ENCODE assay signal across 10 cellular contexts in the genomic region with DNA sequence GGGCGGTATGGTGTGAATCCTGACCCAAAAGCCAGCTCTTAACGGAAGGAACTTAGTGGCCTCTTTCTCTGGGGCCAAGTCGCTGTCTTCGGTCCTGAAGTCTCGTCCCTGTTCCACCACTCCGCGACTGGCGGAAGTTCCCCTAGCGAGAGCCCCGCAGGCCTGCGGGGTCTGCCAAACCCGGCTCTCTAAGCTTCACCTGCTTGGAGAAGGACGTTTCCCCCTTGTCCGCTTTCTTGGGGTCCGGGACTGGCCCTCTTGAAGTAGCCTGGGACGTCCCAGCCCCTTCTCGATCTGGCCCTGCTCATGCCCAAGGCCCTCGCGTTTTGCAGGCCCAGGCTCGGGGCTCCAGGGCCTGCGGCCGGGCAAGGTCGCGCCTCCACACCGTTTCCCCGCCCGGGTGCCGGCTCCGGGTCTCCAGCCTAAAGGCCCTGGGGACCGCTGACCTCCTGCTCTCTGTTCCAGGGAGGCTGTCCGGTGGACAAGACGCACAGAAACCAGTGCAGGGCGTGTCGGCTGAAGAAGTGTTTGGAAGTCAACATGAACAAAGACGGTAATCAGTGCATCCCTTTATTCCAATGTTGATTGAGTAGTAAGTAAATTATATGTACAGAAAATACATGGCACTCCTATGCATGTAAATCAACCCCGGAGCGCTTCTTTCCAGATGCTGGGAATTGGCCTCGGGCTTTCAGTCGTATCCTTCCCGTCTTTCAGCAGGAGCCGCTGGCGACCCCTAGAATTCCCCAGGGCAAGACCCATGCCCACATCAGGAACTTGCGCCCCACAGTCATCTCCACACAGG. TPM values are rescaled to one million over a fixed set of nuclear protein-coding genes. Genes with fewer than 3 reads are reported as not detected.
A peak's percentile ranks its signal among the peaks of the same experiment; 100 is the strongest.
DNase-seq lines count a peak whose midpoint lies in the region; ATAC-seq and TF ChIP-seq lines count a peak whose summit lies in the region.
"Had no signal": no experiment of that assay in that cellular context is flagged by ENCODE, and none has a peak within 500 bp of the region (broad histone marks: within the 10 kb centered on the region; RNA-seq: fewer than 3 reads in every experiment).

No MANE protein-coding gene starts in this region.

- ATAC-seq in Right ventricle myocardium inferior = no peak
- ATAC-seq in stimulated activated naive CD8-positive, alpha-beta T cell treated with anti-CD3 and anti-CD28 coated beads, Interleukin-15, amount 100 ng/mL, for 72 hours = peak; percentile 57
- no peak for ATAC-seq in HG02588 (IDR thresholded peaks at IDR 0.05; ENCODE audit: unreplicated experiment)
- ATAC-seq in HG03565 (IDR thresholded peaks at IDR 0.05; ENCODE audit: unreplicated experiment) = no peak

- no peak overlapping the region for H3K27ac Mint-ChIP-seq in activated naive CD8-positive, alpha-beta T cell
- H3K27ac Mint-ChIP-seq in stimulated activated naive CD8-positive, alpha-beta T cell treated with anti-CD3 and anti-CD28 coated beads, Interleukin-15, amount 100 ng/mL, for 72 hours = no peak overlapping the region

- H3K9me3 Mint-ChIP-seq in activated naive CD8-positive, alpha-beta T cell (ENCODE audit: low read depth) = peaks cover 4% of the 10 kb centered on the region
- H3K9me3 Mint-ChIP-seq in stimulated activated naive CD8-positive, alpha-beta T cell treated with anti-CD3 and anti-CD28 coated beads, Interleukin-15, amount 100 ng/mL, for 72 hours = no peaks in the 10 kb centered on the region

- DNase-seq in cardiac muscle cell (ENCODE audit: low read depth in 1 of 2, low spot score in 1 of 2) = peak; percentile 57 to 84
- no peak for DNase-seq in Right ventricle myocardium inferior (ENCODE audit: missing footprints)
- DNase-seq in iPS-NIHi11 (ENCODE audit: low spot score) = peak; percentile 64
- DNase-seq in stimulated activated naive CD8-positive, alpha-beta T cell treated with anti-CD3 and anti-CD28 coated beads, Interleukin-15, amount 100 ng/mL, for 72 hours = peak; percentile 31 to 48
- no peak for DNase-seq in HT-29 (ENCODE audit: low spot score)

- H3K27me3 Mint-ChIP-seq in activated naive CD8-positive, alpha-beta T cell = peaks cover 52% of the 10 kb centered on the region
- peaks cover 93% of the 10 kb centered on the region for H3K27me3 Mint-ChIP-seq in stimulated activated naive CD8-positive, alpha-beta T cell treated with anti-CD3 and anti-CD28 coated beads, Interleukin-15, amount 100 ng/mL, for 72 hours

- H3K36me3 ChIP-seq in cardiac muscle cell = no peaks in the 10 kb centered on the region
- H3K36me3 ChIP-seq: BLaER1 had no signal

- intact Hi-C loops in Right ventricle myocardium inferior (cut with DNase I) = loop anchor here (5.0 kb wide), 1 partner anchor 57 kb away; no protein-coding TSS in a partner anchor

- no peak overlapping the region for H3K4me3 ChIP-seq in cardiac muscle cell
- H3K4me3 ChIP-seq: BLaER1 had no signal

- H3K4me3 Mint-ChIP-seq in activated naive CD8-positive, alpha-beta T cell = peak overlapping the region; percentile 30
- peak overlapping the region in 1 of 2 donors; percentile 72 for H3K4me3 Mint-ChIP-seq in stimulated activated naive CD8-positive, alpha-beta T cell treated with anti-CD3 and anti-CD28 coated beads, Interleukin-15, amount 100 ng/mL, for 72 hours

- peaks cover 3% of the 10 kb centered on the region for H3K36me3 Mint-ChIP-seq in activated naive CD8-positive, alpha-beta T cell

- H3K27ac ChIP-seq in cardiac muscle cell = no peak overlapping the region
- H3K27ac ChIP-seq: BLaER1 had no signal

- peaks cover 24% of the 10 kb centered on the region for H3K4me1 Mint-ChIP-seq in activated naive CD8-positive, alpha-beta T cell (ENCODE audit: low read depth)
- H3K4me1 Mint-ChIP-seq in stimulated activated naive CD8-positive, alpha-beta T cell treated with anti-CD3 and anti-CD28 coated beads, Interleukin-15, amount 100 ng/mL, for 72 hours = peaks cover 47% of the 10 kb centered on the region

- no peaks in the 10 kb centered on the region for H3K9me3 ChIP-seq in cardiac muscle cell (ENCODE audit: low read depth)

- H3K27me3 ChIP-seq in cardiac muscle cell = peaks cover 100% of the 10 kb centered on the region

- TF ChIP-seq CTCF in cardiac muscle cell (IDR thresholded peaks at IDR 0.05; ENCODE audit: low read depth, low read length) = no peak

- no peaks in the 10 kb centered on the region for H3K4me1 ChIP-seq in cardiac muscle cell (ENCODE audit: low read depth)
- H3K4me1 ChIP-seq: BLaER1 had no signal

RNA-seq across cellular contexts. Expression of a gene that starts 8.8 kb away (rescaled TPM):
- total RNA-seq in cardiac muscle cell (not detected in 2 replicates), Right ventricle myocardium inferior (not detected)
- not detected in 2 replicates for polyA plus RNA-seq in cardiac muscle cell
- not detected in 2 replicates for total RNA-seq in HT-29 (2014; rRNA removed; shearing (Covaris generic))
- total RNA-seq: LHCN-M2 had no signal

Comparison
In these comparisons a context has a peak if more than half of its experiments do, and no peak if none do; other contexts are left out.
1. DNase-seq: peak in cardiac muscle cell (2 of 2), iPS-NIHi11 (single experiment) and stimulated activated naive CD8-positive, alpha-beta T cell treated with anti-CD3 and anti-CD28 coated beads, Interleukin-15, amount 100 ng/mL, for 72 hours (2 of 2); none in Right ventricle myocardium inferior (single experiment) and HT-29 (single experiment).